Comparison of ENCODE assay signal across 11 cellular contexts in the genomic region with DNA sequence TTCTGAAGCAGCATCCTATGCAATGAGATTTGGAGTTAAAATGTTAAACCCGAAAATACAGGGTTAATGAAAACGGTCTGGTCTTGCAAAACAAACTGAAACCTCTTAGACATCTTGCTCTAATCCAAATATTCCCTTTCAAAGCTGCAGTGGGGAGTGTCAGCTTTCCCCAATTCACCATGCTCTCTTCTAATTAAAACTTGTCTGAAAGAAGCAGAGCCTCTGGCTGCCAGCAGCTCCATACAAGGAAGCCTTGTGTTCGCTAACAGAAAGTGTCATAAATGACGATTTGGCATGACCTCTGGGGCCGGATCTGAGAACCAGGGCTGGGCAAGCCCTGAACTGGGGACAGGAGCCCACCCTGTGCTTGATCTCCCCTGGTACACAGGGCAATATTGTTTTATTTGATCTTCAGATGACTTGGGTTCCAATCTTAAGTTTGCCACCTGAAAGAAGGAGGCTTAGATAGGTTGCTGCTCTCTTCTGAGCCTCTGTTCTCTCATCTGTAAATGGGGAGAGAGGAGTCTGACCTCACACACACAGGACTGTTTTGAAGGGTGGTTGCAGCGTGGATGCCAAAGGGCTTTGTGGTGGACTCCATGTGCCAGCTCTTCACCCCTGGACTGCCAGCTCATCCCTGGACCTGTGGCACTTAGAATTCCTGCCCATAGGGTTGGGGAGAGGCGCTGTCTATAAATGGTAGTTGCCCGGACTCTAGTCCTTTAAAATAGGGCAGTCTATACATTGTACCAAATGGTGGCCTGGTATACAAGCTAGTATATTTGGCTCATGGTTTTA. TPM values are rescaled to one million over a fixed set of nuclear protein-coding genes. Genes with fewer than 3 reads are reported as not detected.
A peak's percentile ranks its signal among the peaks of the same experiment; 100 is the strongest.
DNase-seq lines count a peak whose midpoint lies in the region; ATAC-seq and TF ChIP-seq lines count a peak whose summit lies in the region.
"Had no signal": no experiment of that assay in that cellular context is flagged by ENCODE, and none has a peak within 500 bp of the region (broad histone marks: within the 10 kb centered on the region; RNA-seq: fewer than 3 reads in every experiment).

No MANE protein-coding gene starts in this region.

- peaks cover 41% of the 10 kb centered on the region for H3K4me1 Mint-ChIP-seq in activated naive CD4-positive, alpha-beta T cell treated with anti-CD3 and anti-CD28 coated beads, Interleukin-2, amount 10 ng/mL, durations not matched to agents 7 days and 5 days

- H3K4me3 ChIP-seq in muscle layer of duodenum (ENCODE audit: low read depth in 1 of 2, low read length in 2 of 2) (no peak overlapping the region), thoracic aorta (no peak overlapping the region)
- H3K4me3 ChIP-seq: HAP-1 had no signal

- peak overlapping the region; percentile 49 for H3K27ac Mint-ChIP-seq in activated naive CD4-positive, alpha-beta T cell treated with anti-CD3 and anti-CD28 coated beads, Interleukin-2, amount 10 ng/mL, durations not matched to agents 7 days and 5 days

- peaks cover 47% of the 10 kb centered on the region for H3K36me3 Mint-ChIP-seq in activated naive CD4-positive, alpha-beta T cell treated with anti-CD3 and anti-CD28 coated beads, Interleukin-2, amount 10 ng/mL, durations not matched to agents 7 days and 5 days

- CTCF ChIA-PET in activated naive CD4-positive, alpha-beta T cell treated with anti-CD3 and anti-CD28 coated beads, Interleukin-2, amount 10 ng/mL, durations not matched to agents 7 days and 5 days (lab: Charles Lee): interaction anchor here (1.1 kb wide), 1 partner anchor 190 kb away, joined by 3 read pairs; no protein-coding TSS in a partner anchor

- H3K9me3 Mint-ChIP-seq in activated naive CD4-positive, alpha-beta T cell treated with anti-CD3 and anti-CD28 coated beads, Interleukin-2, amount 10 ng/mL, durations not matched to agents 7 days and 5 days: no peaks in the 10 kb centered on the region

- H3K9me3 ChIP-seq in muscle layer of duodenum (ENCODE audit: control insufficient read depth in 1 of 2, low read length in 2 of 2): no peaks in the 10 kb centered on the region
- H3K9me3 ChIP-seq in thoracic aorta: no peaks in the 10 kb centered on the region
- H3K9me3 ChIP-seq: HAP-1 had no signal

- no peak for ATAC-seq in thoracic aorta (ENCODE audit: insufficient number of reproducible peaks, low FRiP score, low read depth)
- no peak for ATAC-seq in HG03175 (IDR thresholded peaks at IDR 0.05; ENCODE audit: unreplicated experiment)
- no peak for ATAC-seq in GM19324 (IDR thresholded peaks at IDR 0.05; ENCODE audit: low FRiP score, unreplicated experiment)

- no peaks in the 10 kb centered on the region for H3K27me3 Mint-ChIP-seq in activated naive CD4-positive, alpha-beta T cell treated with anti-CD3 and anti-CD28 coated beads, Interleukin-2, amount 10 ng/mL, durations not matched to agents 7 days and 5 days

- H3K27me3 ChIP-seq in muscle layer of duodenum (ENCODE audit: low read depth, low read length) (no peaks in the 10 kb centered on the region), thoracic aorta (replicated peaks; ENCODE audit: insufficient read depth) (no peaks in the 10 kb centered on the region)

- H3K4me1 ChIP-seq in muscle layer of duodenum (ENCODE audit: control insufficient read depth in 1 of 2, insufficient read depth in 2 of 2, low read length in 2 of 2) (peaks cover 13 to 42% of the 10 kb centered on the region in 2 donors), thoracic aorta (ENCODE audit: control insufficient read depth in 1 of 2, low read depth in 2 of 2) (peaks cover 27 to 80% of the 10 kb centered on the region in 2 donors)

- H3K4me3 Mint-ChIP-seq in activated naive CD4-positive, alpha-beta T cell treated with anti-CD3 and anti-CD28 coated beads, Interleukin-2, amount 10 ng/mL, durations not matched to agents 7 days and 5 days: peak overlapping the region; percentile 84

- H3K27ac ChIP-seq in angular gyrus (ENCODE audit: low read depth, low read length) (peak overlapping the region; percentile 32), muscle layer of duodenum (ENCODE audit: low read length) (peak overlapping the region; percentile 39), thoracic aorta (peak overlapping the region; percentile 80 to 89)

- H3K36me3 ChIP-seq in muscle layer of duodenum (ENCODE audit: control insufficient read depth in 1 of 2, insufficient read depth in 2 of 2, low read length in 2 of 2): peaks cover 29 to 44% of the 10 kb centered on the region in 2 donors
- peaks cover 48% of the 10 kb centered on the region for H3K36me3 ChIP-seq in thoracic aorta

- TF ChIP-seq CTCF in thoracic aorta (IDR thresholded peaks at IDR 0.05): no peak

- no peak for DNase-seq in activated naive CD4-positive, alpha-beta T cell treated with anti-CD3 and anti-CD28 coated beads, Interleukin-2, amount 10 ng/mL, durations not matched to agents 7 days and 5 days
- DNase-seq in activated naive CD4-positive, alpha-beta T cell treated with Interleukin-2 at 50 U/mL for 16 hours: no peak
- DNase-seq in thoracic aorta (ENCODE audit: low spot score) (no peak), ureter (ENCODE audit: low spot score) (no peak)
- DNase-seq: cortex of kidney, NCI-H524 had no signal

RNA-seq across cellular contexts. Expression of a gene that starts 7.8 kb away (rescaled TPM):
- total RNA-seq in thoracic aorta: 10 to 100 TPM; 34.1 to 42.7 TPM
- total RNA-seq in ureter: 44.4 TPM

RNA-seq across cellular contexts. Expression of a gene that starts 27.1 kb away (rescaled TPM):
- total RNA-seq in thoracic aorta: 10 to 100 TPM; 15.6 to 25.0 TPM
- total RNA-seq in ureter: 31.2 TPM

RNA-seq across cellular contexts. Expression of a gene that starts 44.7 kb away (rescaled TPM):
- total RNA-seq in thoracic aorta (10 to 100 TPM; 15.9 to 18.1 TPM), ureter (7.8 TPM)

Comparison
In these comparisons a context has a peak if more than half of its experiments do, and no peak if none do; other contexts are left out.
1. H3K27ac ChIP-seq: peak in every context shown above with its lines; median percentile 84 in thoracic aorta; 39 in muscle layer of duodenum; 32 in angular gyrus.